Comparison of ENCODE assay signal across 8 cellular contexts in the genomic region with DNA sequence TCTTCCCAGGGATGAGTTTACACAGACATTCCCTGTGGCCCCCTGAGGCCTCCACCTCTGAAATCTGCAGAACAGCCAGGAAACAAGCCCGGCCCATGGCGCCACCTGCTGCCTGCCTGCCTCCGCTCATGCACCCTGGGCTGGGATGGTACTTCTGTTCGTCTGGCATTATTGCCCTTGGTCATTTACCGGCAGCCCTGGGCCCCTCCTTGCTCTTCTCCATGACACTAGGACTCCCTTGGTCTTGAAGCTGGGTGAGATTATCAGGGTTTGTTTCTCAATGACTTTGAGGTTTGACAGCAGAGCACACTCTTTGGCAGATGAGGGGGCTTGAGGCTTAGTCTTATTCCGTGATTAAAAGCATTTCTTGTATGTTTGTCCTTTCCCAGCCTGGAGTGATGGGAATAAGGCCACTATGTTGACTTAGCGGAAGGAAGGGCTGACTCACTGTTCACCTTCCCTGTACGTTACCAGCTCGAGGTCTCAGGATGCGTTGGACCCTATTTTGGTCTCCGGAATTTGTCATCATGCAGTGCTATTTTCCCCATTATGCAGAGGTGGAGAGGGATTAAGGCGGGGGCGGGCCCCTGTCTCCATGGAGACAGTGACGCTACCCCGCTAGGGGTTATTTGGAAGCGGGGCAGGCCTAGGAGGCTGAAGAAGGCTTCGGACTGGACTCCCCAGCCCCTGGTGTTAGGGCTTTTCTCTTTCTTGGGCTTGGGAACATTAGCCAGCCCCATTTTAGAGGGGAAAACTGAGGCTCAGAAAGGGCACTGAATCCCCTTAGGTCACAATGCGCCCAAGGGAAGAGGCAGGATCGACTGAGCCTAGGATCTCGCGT. TPM values are rescaled to one million over a fixed set of nuclear protein-coding genes. Genes with fewer than 3 reads are reported as not detected.
DNase-seq lines count a peak whose midpoint lies in the region; TF ChIP-seq lines count a peak whose summit lies in the region.

No MANE protein-coding gene starts in this region.

- H3K9me3 ChIP-seq in Loucy (ENCODE audit: insufficient read depth, low read depth, low read length), result no peaks in the 10 kb centered on the region
- no peaks in the 10 kb centered on the region for H3K9me3 ChIP-seq in parathyroid adenoma (ENCODE audit: control insufficient read depth, low read length)
- H3K9me3 ChIP-seq in tibial nerve, result no peaks in the 10 kb centered on the region

- peak overlapping the region; percentile 90 for H3K27ac ChIP-seq in parathyroid adenoma
- peak overlapping the region; percentile 77 to 98 (median 96) for H3K27ac ChIP-seq in tibial nerve

- intact Hi-C loops in cardiac septum (cut with DNase I), result no loop called here

- H3K27me3 ChIP-seq in Loucy (ENCODE audit: insufficient read depth, low read length, poor library complexity, severe bottlenecking), result no peaks in the 10 kb centered on the region
- H3K27me3 ChIP-seq in parathyroid adenoma (ENCODE audit: control insufficient read depth, insufficient read depth, low read length), result no peaks in the 10 kb centered on the region
- H3K27me3 ChIP-seq in tibial nerve, result no peaks in the 10 kb centered on the region

- H3K4me3 ChIP-seq in Loucy (ENCODE audit: low read length, poor library complexity, severe bottlenecking), result peak overlapping the region; percentile 79
- peak overlapping the region; percentile 98 for H3K4me3 ChIP-seq in parathyroid adenoma (ENCODE audit: low read depth, low read length)
- H3K4me3 ChIP-seq in tibial nerve, result peak overlapping the region; percentile 73 to 95 (median 84)

- TF ChIP-seq CTCF in Loucy (conservative IDR thresholded peaks at IDR 0.05; ENCODE audit: low read length) (peak; percentile 94), parathyroid adenoma (IDR thresholded peaks at IDR 0.05) (peak; percentile 76), tibial nerve (IDR thresholded peaks at IDR 0.05) (peak; percentile 47 to 73 (median 66))

- peak in 1 of 2 donors; percentile 10 for TF ChIP-seq EP300 in tibial nerve (IDR thresholded peaks at IDR 0.05)

- no peaks in the 10 kb centered on the region for H3K9me2 ChIP-seq in Loucy (replicated peaks; ENCODE audit: low read depth, low read length)

- H3K36me3 ChIP-seq in Loucy (ENCODE audit: insufficient read depth, low read length), result no peaks in the 10 kb centered on the region
- no peaks in the 10 kb centered on the region for H3K36me3 ChIP-seq in parathyroid adenoma (ENCODE audit: control insufficient read depth, insufficient read depth, low read length)
- peaks cover 0 to 24% (median 0%) of the 10 kb centered on the region in 3 donors for H3K36me3 ChIP-seq in tibial nerve

- no peak for TF ChIP-seq POLR2A in tibial nerve (IDR thresholded peaks at IDR 0.05)

- H3K79me2 ChIP-seq in Loucy (ENCODE audit: insufficient read depth, low read length) (peaks cover 39% of the 10 kb centered on the region; the same call in 1 of the 2 replicates), parathyroid adenoma (no peaks in the 10 kb centered on the region)

- H3K4me1 ChIP-seq in Loucy (ENCODE audit: insufficient read depth, low read length, poor library complexity, severe bottlenecking), result peaks cover 66% of the 10 kb centered on the region
- H3K4me1 ChIP-seq in parathyroid adenoma, result peaks cover 4% of the 10 kb centered on the region
- peaks cover 0 to 39% (median 14%) of the 10 kb centered on the region in 4 donors for H3K4me1 ChIP-seq in tibial nerve

- H2AFZ ChIP-seq in Loucy (ENCODE audit: low read length) (peak overlapping the region; percentile 97), parathyroid adenoma (peak overlapping the region; percentile 80)

- DNase-seq in EH (ENCODE audit: low read depth), result peak; percentile 76
- DNase-seq in H4 (ENCODE audit: low spot score), result peak; percentile 80
- DNase-seq in SKM-1 (lab: John Stamatoyannopoulos, UW; ENCODE audit: unreplicated experiment), result peak; percentile 4
- peak; percentile 21 for DNase-seq in activated naive CD8-positive, alpha-beta T cell treated with anti-CD3 and anti-CD28 coated beads, Interleukin-2, amount 50 U/mL, for 16 hours (ENCODE audit: low read depth, low spot score)
- DNase-seq in cardiac septum (ENCODE audit: low spot score), result peak; percentile 85
- peak; percentile 62 to 69 for DNase-seq in tibial nerve (ENCODE audit: low spot score in 2 of 2)

- H4K20me1 ChIP-seq in Loucy (ENCODE audit: insufficient read depth, low read length, poor library complexity, severe bottlenecking), result peaks cover under 1% of the 10 kb centered on the region

- H3K9ac ChIP-seq in Loucy (ENCODE audit: low read depth, low read length, poor library complexity, severe bottlenecking) (peak overlapping the region; percentile 81), parathyroid adenoma (peak overlapping the region; percentile 40)

- H3F3A ChIP-seq in Loucy (ENCODE audit: low read depth), result peaks cover 5% of the 10 kb centered on the region; the same call in 1 of the 2 replicates

- H3K4me2 ChIP-seq in Loucy (ENCODE audit: low read depth, low read length, poor library complexity, severe bottlenecking) (peak overlapping the region; percentile 97), parathyroid adenoma (ENCODE audit: low read length) (peak overlapping the region; percentile 100)

- 2 to 3% methylated on average over 20 to 21 of the region's 21 CpGs for WGBS in tibial nerve, 2 donors

RNA-seq across cellular contexts. Expression of a gene that starts 0.7 kb away (rescaled TPM):
- 27.6 and 39.2 TPM in 2 replicates for total RNA-seq in H4 (2014; rRNA removed; shearing (Covaris generic))
- 30.3 TPM for total RNA-seq in cardiac septum
- 10 to 100 TPM; 58.1 to 70.6 (median 65.7) TPM for total RNA-seq in tibial nerve

RNA-seq across cellular contexts. Expression of a gene that starts 58.6 kb away (rescaled TPM):
- total RNA-seq in H4 (2014; rRNA removed; shearing (Covaris generic)), result 40.1 and 60.6 TPM in 2 replicates
- total RNA-seq in cardiac septum (5.7 TPM), tibial nerve (100 to 1,000 TPM in 1 of 4 donors, 10 to 100 TPM in 3; 40.0 to 112 (median 79.6) TPM)

Comparison
In these comparisons a context has a peak if more than half of its experiments do, and no peak if none do; other contexts are left out.
1. Peak in every context shown above with its lines: DNase-seq, H3K4me3 ChIP-seq and H3K27ac ChIP-seq.
2. DNase-seq: peak in every context shown above with its lines; median percentile 85 in cardiac septum; 80 in H4; 76 in EH; 66 in tibial nerve; 21 in activated naive CD8-positive, alpha-beta T cell treated with anti-CD3 and anti-CD28 coated beads, Interleukin-2, amount 50 U/mL, for 16 hours; 4 in SKM-1.